ENCODE assay signal across 1 cellular context in genomic region chr16:68756250-68757051, GRCh38.
TF ChIP-seq lines count a peak whose summit lies in the region.

No MANE protein-coding gene starts in this region.

TF ChIP-seq in GM12878, 131 proteins besides CTCF, POLR2A, EP300 and RAD21 (continued from another document and continues in another):
- no peak for TF ChIP-seq SPI1 (IDR thresholded peaks at IDR 0.05; ENCODE audit: borderline replicate concordance, insufficient read depth, low read depth, low read length)
- peak; percentile 99 for TF ChIP-seq TCF12 (IDR thresholded peaks at IDR 0.05; ENCODE audit: low read depth, low read length)
- no peak for TF ChIP-seq CBX5 (IDR thresholded peaks at IDR 0.05; ENCODE audit: low read depth)
- no peak for TF ChIP-seq BRCA1 (IDR thresholded peaks at IDR 0.05; ENCODE audit: low read depth, low read length)
- peak; percentile 98 for TF ChIP-seq STAT3 (IDR thresholded peaks at IDR 0.05; ENCODE audit: low read depth, low read length)
- no peak for TF ChIP-seq ZNF384 (IDR thresholded peaks at IDR 0.05; ENCODE audit: borderline replicate concordance, low read depth, low read length)
- TF ChIP-seq BACH1 (IDR thresholded peaks at IDR 0.05; ENCODE audit: borderline replicate concordance) = peak; percentile 93; the same call in 1 of the 2 replicates
- TF ChIP-seq, protein P1, sequence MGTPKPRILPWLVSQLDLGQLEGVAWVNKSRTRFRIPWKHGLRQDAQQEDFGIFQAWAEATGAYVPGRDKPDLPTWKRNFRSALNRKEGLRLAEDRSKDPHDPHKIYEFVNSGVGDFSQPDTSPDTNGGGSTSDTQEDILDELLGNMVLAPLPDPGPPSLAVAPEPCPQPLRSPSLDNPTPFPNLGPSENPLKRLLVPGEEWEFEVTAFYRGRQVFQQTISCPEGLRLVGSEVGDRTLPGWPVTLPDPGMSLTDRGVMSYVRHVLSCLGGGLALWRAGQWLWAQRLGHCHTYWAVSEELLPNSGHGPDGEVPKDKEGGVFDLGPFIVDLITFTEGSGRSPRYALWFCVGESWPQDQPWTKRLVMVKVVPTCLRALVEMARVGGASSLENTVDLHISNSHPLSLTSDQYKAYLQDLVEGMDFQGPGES (IDR thresholded peaks at IDR 0.05) = no peak
- no peak for TF ChIP-seq FOXK2 (IDR thresholded peaks at IDR 0.05)
- peak; percentile 96 for TF ChIP-seq CREB1 (IDR thresholded peaks at IDR 0.05; ENCODE audit: low read depth)
- TF ChIP-seq PML (IDR thresholded peaks at IDR 0.05; ENCODE audit: low read length) = peak; percentile 92
- TF ChIP-seq, protein P2, sequence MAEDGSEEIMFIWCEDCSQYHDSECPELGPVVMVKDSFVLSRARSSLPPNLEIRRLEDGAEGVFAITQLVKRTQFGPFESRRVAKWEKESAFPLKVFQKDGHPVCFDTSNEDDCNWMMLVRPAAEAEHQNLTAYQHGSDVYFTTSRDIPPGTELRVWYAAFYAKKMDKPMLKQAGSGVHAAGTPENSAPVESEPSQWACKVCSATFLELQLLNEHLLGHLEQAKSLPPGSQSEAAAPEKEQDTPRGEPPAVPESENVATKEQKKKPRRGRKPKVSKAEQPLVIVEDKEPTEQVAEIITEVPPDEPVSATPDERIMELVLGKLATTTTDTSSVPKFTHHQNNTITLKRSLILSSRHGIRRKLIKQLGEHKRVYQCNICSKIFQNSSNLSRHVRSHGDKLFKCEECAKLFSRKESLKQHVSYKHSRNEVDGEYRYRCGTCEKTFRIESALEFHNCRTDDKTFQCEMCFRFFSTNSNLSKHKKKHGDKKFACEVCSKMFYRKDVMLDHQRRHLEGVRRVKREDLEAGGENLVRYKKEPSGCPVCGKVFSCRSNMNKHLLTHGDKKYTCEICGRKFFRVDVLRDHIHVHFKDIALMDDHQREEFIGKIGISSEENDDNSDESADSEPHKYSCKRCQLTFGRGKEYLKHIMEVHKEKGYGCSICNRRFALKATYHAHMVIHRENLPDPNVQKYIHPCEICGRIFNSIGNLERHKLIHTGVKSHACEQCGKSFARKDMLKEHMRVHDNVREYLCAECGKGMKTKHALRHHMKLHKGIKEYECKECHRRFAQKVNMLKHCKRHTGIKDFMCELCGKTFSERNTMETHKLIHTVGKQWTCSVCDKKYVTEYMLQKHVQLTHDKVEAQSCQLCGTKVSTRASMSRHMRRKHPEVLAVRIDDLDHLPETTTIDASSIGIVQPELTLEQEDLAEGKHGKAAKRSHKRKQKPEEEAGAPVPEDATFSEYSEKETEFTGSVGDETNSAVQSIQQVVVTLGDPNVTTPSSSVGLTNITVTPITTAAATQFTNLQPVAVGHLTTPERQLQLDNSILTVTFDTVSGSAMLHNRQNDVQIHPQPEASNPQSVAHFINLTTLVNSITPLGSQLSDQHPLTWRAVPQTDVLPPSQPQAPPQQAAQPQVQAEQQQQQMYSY (CRISPR knock-in tag; IDR thresholded peaks at IDR 0.05) = no peak
- TF ChIP-seq NFIC (IDR thresholded peaks at IDR 0.05; ENCODE audit: low read depth, low read length) = peak; percentile 100
- peak; percentile 36; the same call in 1 of the 2 replicates for TF ChIP-seq MLLT1 (IDR thresholded peaks at IDR 0.05)
- TF ChIP-seq NRF1 (conservative IDR thresholded peaks at IDR 0.05; ENCODE audit: low read depth, low read length) = no peak
- 0 out of 2 replicates have a peak, but pooled peaks have one; percentile 69 for TF ChIP-seq ZSCAN29 (IDR thresholded peaks at IDR 0.05)
- TF ChIP-seq BCL3 (IDR thresholded peaks at IDR 0.05; ENCODE audit: borderline replicate concordance, insufficient read depth, low read depth, low read length, poor library complexity, severe bottlenecking) = peak; percentile 88
- TF ChIP-seq FOXM1 (IDR thresholded peaks at IDR 0.05; ENCODE audit: low read depth, low read length) = peak; percentile 100
- peak; percentile 93 for TF ChIP-seq ZNF592 (IDR thresholded peaks at IDR 0.05)
- no peak for TF ChIP-seq NFYA (IDR thresholded peaks at IDR 0.05; ENCODE audit: borderline replicate concordance, low read depth, low read length)
- TF ChIP-seq POU2F2 (IDR thresholded peaks at IDR 0.05; ENCODE audit: borderline replicate concordance, low read depth, low read length) = peak; percentile 86
- TF ChIP-seq RBBP5 (conservative IDR thresholded peaks at IDR 0.05) = 0 out of 2 replicates have a peak, but pooled peaks have one; percentile 85
- TF ChIP-seq SMC3 (IDR thresholded peaks at IDR 0.05; ENCODE audit: borderline replicate concordance, low read length) = peak; percentile 10; the same call in 1 of the 2 replicates
- TF ChIP-seq DPF2 (IDR thresholded peaks at IDR 0.05) = peak; percentile 99
- no peak for TF ChIP-seq HSF1 (IDR thresholded peaks at IDR 0.05; ENCODE audit: low read depth, low read length)
- no peak for TF ChIP-seq CBX3 (IDR thresholded peaks at IDR 0.05; ENCODE audit: borderline replicate concordance, low read depth)
- TF ChIP-seq, protein P3, sequence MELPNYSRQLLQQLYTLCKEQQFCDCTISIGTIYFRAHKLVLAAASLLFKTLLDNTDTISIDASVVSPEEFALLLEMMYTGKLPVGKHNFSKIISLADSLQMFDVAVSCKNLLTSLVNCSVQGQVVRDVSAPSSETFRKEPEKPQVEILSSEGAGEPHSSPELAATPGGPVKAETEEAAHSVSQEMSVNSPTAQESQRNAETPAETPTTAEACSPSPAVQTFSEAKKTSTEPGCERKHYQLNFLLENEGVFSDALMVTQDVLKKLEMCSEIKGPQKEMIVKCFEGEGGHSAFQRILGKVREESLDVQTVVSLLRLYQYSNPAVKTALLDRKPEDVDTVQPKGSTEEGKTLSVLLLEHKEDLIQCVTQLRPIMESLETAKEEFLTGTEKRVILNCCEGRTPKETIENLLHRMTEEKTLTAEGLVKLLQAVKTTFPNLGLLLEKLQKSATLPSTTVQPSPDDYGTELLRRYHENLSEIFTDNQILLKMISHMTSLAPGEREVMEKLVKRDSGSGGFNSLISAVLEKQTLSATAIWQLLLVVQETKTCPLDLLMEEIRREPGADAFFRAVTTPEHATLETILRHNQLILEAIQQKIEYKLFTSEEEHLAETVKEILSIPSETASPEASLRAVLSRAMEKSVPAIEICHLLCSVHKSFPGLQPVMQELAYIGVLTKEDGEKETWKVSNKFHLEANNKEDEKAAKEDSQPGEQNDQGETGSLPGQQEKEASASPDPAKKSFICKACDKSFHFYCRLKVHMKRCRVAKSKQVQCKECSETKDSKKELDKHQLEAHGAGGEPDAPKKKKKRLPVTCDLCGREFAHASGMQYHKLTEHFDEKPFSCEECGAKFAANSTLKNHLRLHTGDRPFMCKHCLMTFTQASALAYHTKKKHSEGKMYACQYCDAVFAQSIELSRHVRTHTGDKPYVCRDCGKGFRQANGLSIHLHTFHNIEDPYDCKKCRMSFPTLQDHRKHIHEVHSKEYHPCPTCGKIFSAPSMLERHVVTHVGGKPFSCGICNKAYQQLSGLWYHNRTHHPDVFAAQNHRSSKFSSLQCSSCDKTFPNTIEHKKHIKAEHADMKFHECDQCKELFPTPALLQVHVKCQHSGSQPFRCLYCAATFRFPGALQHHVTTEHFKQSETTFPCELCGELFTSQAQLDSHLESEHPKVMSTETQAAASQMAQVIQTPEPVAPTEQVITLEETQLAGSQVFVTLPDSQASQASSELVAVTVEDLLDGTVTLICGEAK (IDR thresholded peaks at IDR 0.05; ENCODE audit: borderline replicate concordance) = no peak
- peak; percentile 96 for TF ChIP-seq IRF4 (IDR thresholded peaks at IDR 0.05; ENCODE audit: low read depth, low read length)
- peak; percentile 68 for TF ChIP-seq MEF2A (IDR thresholded peaks at IDR 0.05; ENCODE audit: insufficient read depth, low read depth, low read length)
- no peak; the same call in 1 of the 2 replicates for TF ChIP-seq POLR2AphosphoS5 (IDR thresholded peaks at IDR 0.05; ENCODE audit: low read length)
- TF ChIP-seq, protein P4, sequence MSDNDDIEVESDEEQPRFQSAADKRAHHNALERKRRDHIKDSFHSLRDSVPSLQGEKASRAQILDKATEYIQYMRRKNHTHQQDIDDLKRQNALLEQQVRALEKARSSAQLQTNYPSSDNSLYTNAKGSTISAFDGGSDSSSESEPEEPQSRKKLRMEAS (IDR thresholded peaks at IDR 0.05; ENCODE audit: low read depth, low read length) = no peak
- TF ChIP-seq, protein P5, sequence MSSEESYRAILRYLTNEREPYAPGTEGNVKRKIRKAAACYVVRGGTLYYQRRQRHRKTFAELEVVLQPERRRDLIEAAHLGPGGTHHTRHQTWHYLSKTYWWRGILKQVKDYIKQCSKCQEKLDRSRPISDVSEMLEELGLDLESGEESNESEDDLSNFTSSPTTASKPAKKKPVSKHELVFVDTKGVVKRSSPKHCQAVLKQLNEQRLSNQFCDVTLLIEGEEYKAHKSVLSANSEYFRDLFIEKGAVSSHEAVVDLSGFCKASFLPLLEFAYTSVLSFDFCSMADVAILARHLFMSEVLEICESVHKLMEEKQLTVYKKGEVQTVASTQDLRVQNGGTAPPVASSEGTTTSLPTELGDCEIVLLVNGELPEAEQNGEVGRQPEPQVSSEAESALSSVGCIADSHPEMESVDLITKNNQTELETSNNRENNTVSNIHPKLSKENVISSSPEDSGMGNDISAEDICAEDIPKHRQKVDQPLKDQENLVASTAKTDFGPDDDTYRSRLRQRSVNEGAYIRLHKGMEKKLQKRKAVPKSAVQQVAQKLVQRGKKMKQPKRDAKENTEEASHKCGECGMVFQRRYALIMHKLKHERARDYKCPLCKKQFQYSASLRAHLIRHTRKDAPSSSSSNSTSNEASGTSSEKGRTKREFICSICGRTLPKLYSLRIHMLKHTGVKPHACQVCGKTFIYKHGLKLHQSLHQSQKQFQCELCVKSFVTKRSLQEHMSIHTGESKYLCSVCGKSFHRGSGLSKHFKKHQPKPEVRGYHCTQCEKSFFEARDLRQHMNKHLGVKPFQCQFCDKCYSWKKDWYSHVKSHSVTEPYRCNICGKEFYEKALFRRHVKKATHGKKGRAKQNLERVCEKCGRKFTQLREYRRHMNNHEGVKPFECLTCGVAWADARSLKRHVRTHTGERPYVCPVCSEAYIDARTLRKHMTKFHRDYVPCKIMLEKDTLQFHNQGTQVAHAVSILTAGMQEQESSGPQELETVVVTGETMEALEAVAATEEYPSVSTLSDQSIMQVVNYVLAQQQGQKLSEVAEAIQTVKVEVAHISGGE (CRISPR knock-in tag; IDR thresholded peaks at IDR 0.05) = no peak
